Comparison of ENCODE assay signal across 7 cellular contexts in the genomic region with DNA sequence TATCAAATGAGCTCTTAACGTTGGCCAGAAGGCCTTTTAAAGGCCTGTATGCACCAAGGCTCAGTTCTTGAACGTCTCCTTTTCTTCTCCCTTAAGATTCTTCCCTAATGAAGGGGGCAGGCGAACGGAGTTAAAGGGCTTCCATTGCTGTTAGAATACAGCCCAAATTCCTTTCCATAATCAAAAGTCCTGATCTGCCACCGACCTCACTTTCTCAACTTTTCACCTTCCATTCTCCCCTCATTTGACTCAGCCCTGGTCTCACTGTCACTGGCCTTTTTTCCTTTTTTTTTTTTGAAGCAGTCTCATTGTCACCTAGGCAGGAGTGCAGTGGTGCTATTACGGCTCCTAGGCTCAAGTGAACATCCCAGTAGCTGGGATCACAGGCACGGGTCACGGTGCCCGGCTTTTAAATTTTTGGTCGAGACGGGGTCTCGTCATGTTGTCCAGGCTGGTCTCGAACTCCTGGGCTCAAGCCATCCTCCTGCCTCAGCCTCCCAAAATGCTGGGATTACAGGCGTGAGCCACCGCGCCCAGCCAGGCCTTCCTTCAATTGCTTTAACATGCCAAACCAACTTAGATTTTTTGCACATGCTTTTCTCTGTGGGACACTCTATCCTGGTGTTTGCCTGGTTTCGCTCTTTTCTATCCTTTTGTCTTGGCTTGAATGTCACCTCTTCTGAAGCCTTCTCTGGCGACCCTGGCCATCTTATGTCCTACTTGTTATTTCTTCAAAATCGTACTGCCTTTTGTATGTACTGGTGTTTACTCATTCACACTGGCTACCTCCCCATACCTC. TPM values are rescaled to one million over a fixed set of nuclear protein-coding genes. Genes with fewer than 3 reads are reported as not detected.
DNase-seq lines count a peak whose midpoint lies in the region; ATAC-seq and TF ChIP-seq lines count a peak whose summit lies in the region.

No MANE protein-coding gene starts in this region.

- no peaks in the 10 kb centered on the region for H3K36me3 ChIP-seq in HUES6 (ENCODE audit: control insufficient read depth, insufficient read depth, low read length)
- no peaks in the 10 kb centered on the region for H3K36me3 ChIP-seq in brain microvascular endothelial cell (replicated peaks)
- H3K36me3 ChIP-seq in tibial nerve, result no peaks in the 10 kb centered on the region

- H3K4me3 ChIP-seq in HUES6 (ENCODE audit: low read depth, low read length), result peak overlapping the region; percentile 99
- peak overlapping the region; percentile 97 for H3K4me3 ChIP-seq in brain microvascular endothelial cell (ENCODE audit: low read depth, low read length)
- H3K4me3 ChIP-seq in lower leg skin (ENCODE audit: low read depth, poor library complexity, severe bottlenecking), result peak overlapping the region; percentile 91
- peak overlapping the region; percentile 69 to 97 (median 92) for H3K4me3 ChIP-seq in tibial nerve

- TF ChIP-seq POLR2A in lower leg skin (IDR thresholded peaks at IDR 0.05), result no peak
- TF ChIP-seq POLR2A in tibial nerve (IDR thresholded peaks at IDR 0.05), result no peak

- 43 to 48% methylated on average over 19 of the region's 19 CpGs for WGBS in lower leg skin, 2 donors
- 50 to 54% methylated on average over 19 of the region's 19 CpGs for WGBS in tibial nerve, 2 donors

- no peak for ATAC-seq in T-cell (replicated peaks in 1 of 4)

- POLR2A ChIA-PET in T-cell (lab: Charles Lee), result interaction anchor here (0.6 to 0.8 kb wide), 2 partner anchors 19 to 39 kb away, joined by 3 read pairs; partner anchors contain the start of gene STIL (in 1 of the 2)

- no peaks in the 10 kb centered on the region for H3K27me3 ChIP-seq in HUES6 (ENCODE audit: control insufficient read depth, insufficient read depth, low read length)
- H3K27me3 ChIP-seq in brain microvascular endothelial cell (replicated peaks), result no peaks in the 10 kb centered on the region
- no peaks in the 10 kb centered on the region for H3K27me3 ChIP-seq in tibial nerve

- no peak for TF ChIP-seq EP300 in tibial nerve (IDR thresholded peaks at IDR 0.05)

- H3K27me3 Mint-ChIP-seq in T-cell, result no peaks in the 10 kb centered on the region

- in situ Hi-C loops in brain microvascular endothelial cell (cut with HindIII; ENCODE audit: low pct_ligation_motif_present, low sequenced_read_pairs) (no loop called here), GM13977 (cut with MboI; ENCODE audit: low pct_unique_long_range_greater_than_20kb, low sequenced_read_pairs, unreplicated experiment) (no loop called here)

- H3K27ac ChIP-seq in HUES6 (ENCODE audit: low read depth, low read length), result no peak overlapping the region
- H3K27ac ChIP-seq in brain microvascular endothelial cell, result peak overlapping the region; percentile 73
- H3K27ac ChIP-seq in tibial nerve, result peak overlapping the region; percentile 94 to 99 (median 98)

- H3K4me1 ChIP-seq in HUES6 (ENCODE audit: control insufficient read depth, insufficient read depth, low read length) (peaks cover 12% of the 10 kb centered on the region; the same call in 1 of the 2 replicates), tibial nerve (peaks cover 0 to 48% (median 21%) of the 10 kb centered on the region in 4 donors)

- TF ChIP-seq CTCF in brain microvascular endothelial cell (IDR thresholded peaks at IDR 0.05; ENCODE audit: low read depth, low read length, missing control alignments) (no peak), lower leg skin (IDR thresholded peaks at IDR 0.05) (no peak), tibial nerve (IDR thresholded peaks at IDR 0.05) (no peak), GM13977 (IDR thresholded peaks at IDR 0.05; ENCODE audit: extremely low read depth, insufficient read depth, missing control alignments) (no peak)

- H3K4me3 Mint-ChIP-seq in T-cell, result no peak overlapping the region

- peaks cover 16 to 23% (median 22%) of the 10 kb centered on the region in 3 donors for H3K4me1 Mint-ChIP-seq in T-cell

- H3K9ac ChIP-seq in HUES6 (ENCODE audit: low read length), result peak overlapping the region; percentile 71

- intact Hi-C loops in lower leg skin (cut with DNase I; ENCODE audit: low total_unique reads), result no loop called here

- H3K36me3 Mint-ChIP-seq in T-cell, result no peaks in the 10 kb centered on the region

- DNase-seq in brain microvascular endothelial cell (no peak), lower leg skin (ENCODE audit: low spot score in 2 of 2) (no peak), tibial nerve (ENCODE audit: low spot score in 2 of 2) (no peak), ecto neural progenitor cell (ENCODE audit: low spot score) (no peak), T-cell (no peak), GM13977 (ENCODE audit: low spot score) (no peak)

- CTCF ChIA-PET in T-cell (lab: Charles Lee), result interaction anchor here (0.6 to 3.0 kb wide), 6 partner anchors 9 to 684 kb away, joined by 3 to 13 read pairs (median 3); partner anchors contain the start of genes FOXD2 (in 1 of the 2) and STIL (in 1 of the 2)

- no peak overlapping the region for H3K27ac Mint-ChIP-seq in T-cell

- no peaks in the 10 kb centered on the region for H3K9me3 ChIP-seq in HUES6 (ENCODE audit: control insufficient read depth, insufficient read depth, low read depth, low read length)
- no peaks in the 10 kb centered on the region for H3K9me3 ChIP-seq in tibial nerve

- no peaks in the 10 kb centered on the region for H3K9me3 Mint-ChIP-seq in T-cell

RNA-seq across cellular contexts. Expression of gene CMPK1, which starts 0.6 kb away (rescaled TPM):
- total RNA-seq in lower leg skin, result 10 to 100 TPM; 52.6 to 97.9 (median 73.5) TPM
- 100 to 1,000 TPM in 1 of 4 donors, 10 to 100 TPM in 3; 69.9 to 105 (median 99.2) TPM for total RNA-seq in tibial nerve
- 100 to 1,000 TPM; 106 to 123 (median 112) TPM for total RNA-seq in T-cell

RNA-seq across cellular contexts. Expression of gene STIL, which starts 19.0 kb away (rescaled TPM):
- 1 to 10 TPM; 1.8 to 9.7 (median 4.3) TPM for total RNA-seq in lower leg skin
- 1 to 10 TPM in 2 of 4 donors, under 1 TPM in 2; 0.44 to 2.7 (median 1.2) TPM for total RNA-seq in tibial nerve
- 1 to 10 TPM in 4 of 5 donors, under 1 TPM in 1; 0.85 to 3.4 (median 1.7) TPM for total RNA-seq in T-cell
